In the genomic region with DNA sequence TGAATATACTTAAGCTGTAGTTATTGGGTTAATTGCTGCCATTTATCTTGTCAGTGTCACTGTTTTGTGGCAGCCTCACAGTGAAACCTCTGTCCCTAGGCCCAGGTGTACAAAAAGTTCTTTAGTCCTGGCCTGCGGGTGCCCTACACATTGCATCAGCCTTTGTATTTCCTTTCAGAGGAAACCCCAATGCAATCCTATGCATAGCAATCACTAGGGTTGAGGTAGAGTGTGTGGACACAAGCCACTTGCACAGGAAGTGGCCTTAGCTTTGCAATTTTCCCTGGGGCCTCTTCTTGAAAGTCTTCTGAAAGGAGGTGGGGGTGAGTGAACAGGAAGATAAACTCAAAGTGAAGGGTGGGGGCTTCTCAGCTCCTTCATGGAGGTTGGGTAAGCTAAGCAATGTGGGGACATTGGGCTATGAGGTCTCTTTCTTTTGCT, we compare ENCODE assay signal across 1 cellular context.
TF ChIP-seq lines count a peak whose summit lies in the region.

No MANE protein-coding gene starts in this region.

TF ChIP-seq in K562, 482 proteins besides CTCF, POLR2A, EP300 and RAD21 (continued from another document and continues in another):
- TF ChIP-seq ZC3H11A (IDR thresholded peaks at IDR 0.05; ENCODE audit: low read depth, low read length) = no peak
- no peak for TF ChIP-seq CTCFL (IDR thresholded peaks at IDR 0.05; ENCODE audit: borderline replicate concordance, insufficient read depth, low read depth, low read length, poor library complexity, severe bottlenecking)
- TF ChIP-seq ZNF75A (CRISPR knock-in tag; IDR thresholded peaks at IDR 0.05) = no peak
- TF ChIP-seq ZNF134 (CRISPR knock-in tag; conservative IDR thresholded peaks at IDR 0.05) = no peak
- TF ChIP-seq IFI16 (CRISPR knock-in tag; IDR thresholded peaks at IDR 0.05) = no peak
- TF ChIP-seq L3MBTL2 (IDR thresholded peaks at IDR 0.05) = 0 out of 2 replicates have a peak, but pooled peaks have one; percentile 15
- TF ChIP-seq TARDBP (IDR thresholded peaks at IDR 0.05) = no peak
- TF ChIP-seq GATA2 (CRISPR knock-in tag; IDR thresholded peaks at IDR 0.05) = no peak
- TF ChIP-seq GABPA (tag; conservative IDR thresholded peaks at IDR 0.05; ENCODE audit: low read depth) = peak; percentile 64
- no peak for TF ChIP-seq GABPB2 (CRISPR knock-in tag; conservative IDR thresholded peaks at IDR 0.05)
- TF ChIP-seq KAT8 (IDR thresholded peaks at IDR 0.05; ENCODE audit: low read depth) = no peak
- no peak for TF ChIP-seq MEF2A (IDR thresholded peaks at IDR 0.05; ENCODE audit: control insufficient read depth, low read depth, low read length)
- no peak for TF ChIP-seq CHCHD3 (CRISPR knock-in tag; IDR thresholded peaks at IDR 0.05)
- TF ChIP-seq MTA1 (IDR thresholded peaks at IDR 0.05; ENCODE audit: borderline replicate concordance) = no peak
- TF ChIP-seq ARID4B (CRISPR knock-in tag; IDR thresholded peaks at IDR 0.05) = no peak
- TF ChIP-seq ZBTB7A (IDR thresholded peaks at IDR 0.05; ENCODE audit: borderline replicate concordance, control insufficient read depth, low read depth, low read length) = no peak
- peak; percentile 66; the same call in 1 of the 2 replicates for TF ChIP-seq NFRKB (IDR thresholded peaks at IDR 0.05; ENCODE audit: low read depth)
- TF ChIP-seq U2AF1 (optimal IDR thresholded peaks at IDR 0.05; ENCODE audit: low read depth, low read length) = no peak
- TF ChIP-seq E2F1 (CRISPR knock-in tag; IDR thresholded peaks at IDR 0.05) = no peak
- no peak for TF ChIP-seq BMI1 (IDR thresholded peaks at IDR 0.05; ENCODE audit: low read length)
- no peak for TF ChIP-seq ZNF277 (CRISPR knock-in tag; IDR thresholded peaks at IDR 0.05; ENCODE audit: borderline replicate concordance)
- TF ChIP-seq ZNF639 (CRISPR knock-in tag; conservative IDR thresholded peaks at IDR 0.05 in 1 of 2, IDR thresholded peaks at IDR 0.05 in 1 of 2) = peak in 1 of 2 experiments; percentile 23; a peak in 1 of 4 replicates
- no peak for TF ChIP-seq RCOR1 (IDR thresholded peaks at IDR 0.05; ENCODE audit: borderline replicate concordance in 1 of 2, low read depth in 2 of 2, low read length in 2 of 2)
- TF ChIP-seq DNMT1 (IDR thresholded peaks at IDR 0.05) = no peak
- peak; percentile 89 for TF ChIP-seq ATF3 (IDR thresholded peaks at IDR 0.05)
- no peak for TF ChIP-seq ATF3 (CRISPR knock-in tag; conservative IDR thresholded peaks at IDR 0.05)
- TF ChIP-seq ZNF696 (CRISPR knock-in tag; conservative IDR thresholded peaks at IDR 0.05) = no peak
- peak; percentile 51; the same call in 1 of the 2 replicates for TF ChIP-seq HMBOX1 (IDR thresholded peaks at IDR 0.05)
- TF ChIP-seq E2F3 (CRISPR knock-in tag; IDR thresholded peaks at IDR 0.05) = no peak
- no peak for TF ChIP-seq NR3C1 (CRISPR knock-in tag; IDR thresholded peaks at IDR 0.05)
- no peak for TF ChIP-seq FOXP4 (CRISPR knock-in tag; IDR thresholded peaks at IDR 0.05; ENCODE audit: borderline replicate concordance)
- TF ChIP-seq PHF20 (IDR thresholded peaks at IDR 0.05; ENCODE audit: partially characterized antibody) = no peak
- 0 out of 2 replicates have a peak, but pooled peaks have one; percentile 62 for TF ChIP-seq ZNF584 (CRISPR knock-in tag; IDR thresholded peaks at IDR 0.05; ENCODE audit: low read depth)
- TF ChIP-seq, protein P1, sequence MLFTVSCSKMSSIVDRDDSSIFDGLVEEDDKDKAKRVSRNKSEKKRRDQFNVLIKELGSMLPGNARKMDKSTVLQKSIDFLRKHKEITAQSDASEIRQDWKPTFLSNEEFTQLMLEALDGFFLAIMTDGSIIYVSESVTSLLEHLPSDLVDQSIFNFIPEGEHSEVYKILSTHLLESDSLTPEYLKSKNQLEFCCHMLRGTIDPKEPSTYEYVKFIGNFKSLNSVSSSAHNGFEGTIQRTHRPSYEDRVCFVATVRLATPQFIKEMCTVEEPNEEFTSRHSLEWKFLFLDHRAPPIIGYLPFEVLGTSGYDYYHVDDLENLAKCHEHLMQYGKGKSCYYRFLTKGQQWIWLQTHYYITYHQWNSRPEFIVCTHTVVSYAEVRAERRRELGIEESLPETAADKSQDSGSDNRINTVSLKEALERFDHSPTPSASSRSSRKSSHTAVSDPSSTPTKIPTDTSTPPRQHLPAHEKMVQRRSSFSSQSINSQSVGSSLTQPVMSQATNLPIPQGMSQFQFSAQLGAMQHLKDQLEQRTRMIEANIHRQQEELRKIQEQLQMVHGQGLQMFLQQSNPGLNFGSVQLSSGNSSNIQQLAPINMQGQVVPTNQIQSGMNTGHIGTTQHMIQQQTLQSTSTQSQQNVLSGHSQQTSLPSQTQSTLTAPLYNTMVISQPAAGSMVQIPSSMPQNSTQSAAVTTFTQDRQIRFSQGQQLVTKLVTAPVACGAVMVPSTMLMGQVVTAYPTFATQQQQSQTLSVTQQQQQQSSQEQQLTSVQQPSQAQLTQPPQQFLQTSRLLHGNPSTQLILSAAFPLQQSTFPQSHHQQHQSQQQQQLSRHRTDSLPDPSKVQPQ (CRISPR knock-in tag; IDR thresholded peaks at IDR 0.05; ENCODE audit: borderline replicate concordance) = no peak
- TF ChIP-seq THAP12 (CRISPR knock-in tag; IDR thresholded peaks at IDR 0.05) = no peak
- no peak for TF ChIP-seq MAFF (IDR thresholded peaks at IDR 0.05; ENCODE audit: low read length)
